ENCODE assay signal across 1 cellular context in genomic region chr12:40224439-40225291, GRCh38.
A peak's percentile ranks its signal among the peaks of the same experiment; 100 is the strongest.
TF ChIP-seq lines count a peak whose summit lies in the region.

Gene LRRK2, plus strand, starts transcription at chr12:40224997. Its CDS starts 135 bp downstream, at chr12:40225132.

TF ChIP-seq in HEK293, 187 proteins besides CTCF, POLR2A, EP300 and RAD21 (continued from another document and continues in another):
- TF ChIP-seq, protein P1, sequence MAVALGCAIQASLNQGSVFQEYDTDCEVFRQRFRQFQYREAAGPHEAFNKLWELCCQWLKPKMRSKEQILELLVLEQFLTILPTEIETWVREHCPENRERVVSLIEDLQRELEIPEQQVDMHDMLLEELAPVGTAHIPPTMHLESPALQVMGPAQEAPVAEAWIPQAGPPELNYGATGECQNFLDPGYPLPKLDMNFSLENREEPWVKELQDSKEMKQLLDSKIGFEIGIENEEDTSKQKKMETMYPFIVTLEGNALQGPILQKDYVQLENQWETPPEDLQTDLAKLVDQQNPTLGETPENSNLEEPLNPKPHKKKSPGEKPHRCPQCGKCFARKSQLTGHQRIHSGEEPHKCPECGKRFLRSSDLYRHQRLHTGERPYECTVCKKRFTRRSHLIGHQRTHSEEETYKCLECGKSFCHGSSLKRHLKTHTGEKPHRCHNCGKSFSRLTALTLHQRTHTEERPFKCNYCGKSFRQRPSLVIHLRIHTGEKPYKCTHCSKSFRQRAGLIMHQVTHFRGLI (tag by site-specific recombination; IDR thresholded peaks at IDR 0.05): no peak; the same call in 1 of the 2 replicates
- no peak for TF ChIP-seq ZNF530 (tag by site-specific recombination; IDR thresholded peaks at IDR 0.05; ENCODE audit: low read depth)
- TF ChIP-seq PRDM1 (tag by site-specific recombination; IDR thresholded peaks at IDR 0.05): no peak
- TF ChIP-seq ZNF121 (tag by site-specific recombination; IDR thresholded peaks at IDR 0.05): peak; percentile 33; the same call in 1 of the 2 replicates
- TF ChIP-seq ZNF658 (tag by site-specific recombination; IDR thresholded peaks at IDR 0.05): no peak
- TF ChIP-seq MYNN (tag by site-specific recombination; IDR thresholded peaks at IDR 0.05; ENCODE audit: borderline replicate concordance): no peak
- 0 out of 2 replicates have a peak, but pooled peaks have one; percentile 21 for TF ChIP-seq ZNF24 (tag by site-specific recombination; IDR thresholded peaks at IDR 0.05)
- peak; percentile 81; the same call in 1 of the 2 replicates for TF ChIP-seq KLF8 (tag by site-specific recombination; IDR thresholded peaks at IDR 0.05)
- TF ChIP-seq ZNF639 (tag by site-specific recombination; IDR thresholded peaks at IDR 0.05): no peak
- TF ChIP-seq, protein P2, sequence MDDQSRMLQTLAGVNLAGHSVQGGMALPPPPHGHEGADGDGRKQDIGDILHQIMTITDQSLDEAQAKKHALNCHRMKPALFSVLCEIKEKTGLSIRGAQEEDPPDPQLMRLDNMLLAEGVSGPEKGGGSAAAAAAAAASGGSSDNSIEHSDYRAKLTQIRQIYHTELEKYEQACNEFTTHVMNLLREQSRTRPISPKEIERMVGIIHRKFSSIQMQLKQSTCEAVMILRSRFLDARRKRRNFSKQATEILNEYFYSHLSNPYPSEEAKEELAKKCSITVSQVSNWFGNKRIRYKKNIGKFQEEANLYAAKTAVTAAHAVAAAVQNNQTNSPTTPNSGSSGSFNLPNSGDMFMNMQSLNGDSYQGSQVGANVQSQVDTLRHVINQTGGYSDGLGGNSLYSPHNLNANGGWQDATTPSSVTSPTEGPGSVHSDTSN (CRISPR knock-in tag; IDR thresholded peaks at IDR 0.05): peak; percentile 83; the same call in 1 of the 2 replicates
- TF ChIP-seq ZNF660 (tag by site-specific recombination; IDR thresholded peaks at IDR 0.05): peak; percentile 100
- TF ChIP-seq, protein P3, sequence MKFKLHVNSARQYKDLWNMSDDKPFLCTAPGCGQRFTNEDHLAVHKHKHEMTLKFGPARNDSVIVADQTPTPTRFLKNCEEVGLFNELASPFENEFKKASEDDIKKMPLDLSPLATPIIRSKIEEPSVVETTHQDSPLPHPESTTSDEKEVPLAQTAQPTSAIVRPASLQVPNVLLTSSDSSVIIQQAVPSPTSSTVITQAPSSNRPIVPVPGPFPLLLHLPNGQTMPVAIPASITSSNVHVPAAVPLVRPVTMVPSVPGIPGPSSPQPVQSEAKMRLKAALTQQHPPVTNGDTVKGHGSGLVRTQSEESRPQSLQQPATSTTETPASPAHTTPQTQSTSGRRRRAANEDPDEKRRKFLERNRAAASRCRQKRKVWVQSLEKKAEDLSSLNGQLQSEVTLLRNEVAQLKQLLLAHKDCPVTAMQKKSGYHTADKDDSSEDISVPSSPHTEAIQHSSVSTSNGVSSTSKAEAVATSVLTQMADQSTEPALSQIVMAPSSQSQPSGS (tag by site-specific recombination; IDR thresholded peaks at IDR 0.05; ENCODE audit: low read depth): no peak
- TF ChIP-seq ZNF354C (tag by site-specific recombination; IDR thresholded peaks at IDR 0.05; ENCODE audit: borderline replicate concordance, low read depth): no peak
- TF ChIP-seq ZNF2 (tag by site-specific recombination; IDR thresholded peaks at IDR 0.05): 0 out of 2 replicates have a peak, but pooled peaks have one; percentile 15
- peak; percentile 20; the same call in 1 of the 2 replicates for TF ChIP-seq ZNF146 (tag by site-specific recombination; IDR thresholded peaks at IDR 0.05)
- no peak; the same call in 1 of the 2 replicates for TF ChIP-seq ZBTB1 (tag by site-specific recombination; IDR thresholded peaks at IDR 0.05)
- TF ChIP-seq, protein P4, sequence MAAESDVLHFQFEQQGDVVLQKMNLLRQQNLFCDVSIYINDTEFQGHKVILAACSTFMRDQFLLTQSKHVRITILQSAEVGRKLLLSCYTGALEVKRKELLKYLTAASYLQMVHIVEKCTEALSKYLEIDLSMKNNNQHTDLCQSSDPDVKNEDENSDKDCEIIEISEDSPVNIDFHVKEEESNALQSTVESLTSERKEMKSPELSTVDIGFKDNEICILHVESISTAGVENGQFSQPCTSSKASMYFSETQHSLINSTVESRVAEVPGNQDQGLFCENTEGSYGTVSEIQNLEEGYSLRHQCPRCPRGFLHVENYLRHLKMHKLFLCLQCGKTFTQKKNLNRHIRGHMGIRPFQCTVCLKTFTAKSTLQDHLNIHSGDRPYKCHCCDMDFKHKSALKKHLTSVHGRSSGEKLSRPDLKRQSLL (tag by site-specific recombination; IDR thresholded peaks at IDR 0.05): no peak
- peak; percentile 74; the same call in 1 of the 2 replicates for TF ChIP-seq HIC1 (tag by site-specific recombination; IDR thresholded peaks at IDR 0.05)
- TF ChIP-seq SCRT2 (tag by site-specific recombination; IDR thresholded peaks at IDR 0.05): peak; percentile 12; the same call in 1 of the 2 replicates
- peak; percentile 61 for TF ChIP-seq SP7 (tag by site-specific recombination; IDR thresholded peaks at IDR 0.05)
- TF ChIP-seq ZNF302 (tag by site-specific recombination; IDR thresholded peaks at IDR 0.05; ENCODE audit: low read depth): no peak
- TF ChIP-seq ZBTB20 (tag by site-specific recombination; IDR thresholded peaks at IDR 0.05): peak; percentile 77; the same call in 1 of the 2 replicates
- no peak for TF ChIP-seq ZNF169 (tag by site-specific recombination; IDR thresholded peaks at IDR 0.05)
- TF ChIP-seq, protein P5, sequence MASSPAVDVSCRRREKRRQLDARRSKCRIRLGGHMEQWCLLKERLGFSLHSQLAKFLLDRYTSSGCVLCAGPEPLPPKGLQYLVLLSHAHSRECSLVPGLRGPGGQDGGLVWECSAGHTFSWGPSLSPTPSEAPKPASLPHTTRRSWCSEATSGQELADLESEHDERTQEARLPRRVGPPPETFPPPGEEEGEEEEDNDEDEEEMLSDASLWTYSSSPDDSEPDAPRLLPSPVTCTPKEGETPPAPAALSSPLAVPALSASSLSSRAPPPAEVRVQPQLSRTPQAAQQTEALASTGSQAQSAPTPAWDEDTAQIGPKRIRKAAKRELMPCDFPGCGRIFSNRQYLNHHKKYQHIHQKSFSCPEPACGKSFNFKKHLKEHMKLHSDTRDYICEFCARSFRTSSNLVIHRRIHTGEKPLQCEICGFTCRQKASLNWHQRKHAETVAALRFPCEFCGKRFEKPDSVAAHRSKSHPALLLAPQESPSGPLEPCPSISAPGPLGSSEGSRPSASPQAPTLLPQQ (tag by site-specific recombination; IDR thresholded peaks at IDR 0.05): peak; percentile 92
- TF ChIP-seq ZNF837 (tag by site-specific recombination; IDR thresholded peaks at IDR 0.05): no peak
- no peak for TF ChIP-seq ZNF211 (tag by site-specific recombination; IDR thresholded peaks at IDR 0.05; ENCODE audit: low read depth)
- TF ChIP-seq ZNF155 (tag by site-specific recombination; IDR thresholded peaks at IDR 0.05): no peak
- no peak for TF ChIP-seq ELK4 (IDR thresholded peaks at IDR 0.05; ENCODE audit: borderline replicate concordance, low read depth, low read length)
- no peak for TF ChIP-seq ZNF707 (tag by site-specific recombination; IDR thresholded peaks at IDR 0.05)
- TF ChIP-seq ZNF16 (tag by site-specific recombination; IDR thresholded peaks at IDR 0.05; ENCODE audit: low read depth): no peak
- TF ChIP-seq ZNF791 (tag by site-specific recombination; IDR thresholded peaks at IDR 0.05): no peak
- TF ChIP-seq SP3 (tag by site-specific recombination; IDR thresholded peaks at IDR 0.05): peak; percentile 64
- TF ChIP-seq ZNF776 (tag by site-specific recombination; IDR thresholded peaks at IDR 0.05; ENCODE audit: borderline replicate concordance): no peak
- no peak for TF ChIP-seq ZNF830 (tag by site-specific recombination; IDR thresholded peaks at IDR 0.05; ENCODE audit: low read depth)
- TF ChIP-seq ZNF600 (tag by site-specific recombination; IDR thresholded peaks at IDR 0.05): peak; percentile 69; the same call in 1 of the 2 replicates
- TF ChIP-seq, protein P6, sequence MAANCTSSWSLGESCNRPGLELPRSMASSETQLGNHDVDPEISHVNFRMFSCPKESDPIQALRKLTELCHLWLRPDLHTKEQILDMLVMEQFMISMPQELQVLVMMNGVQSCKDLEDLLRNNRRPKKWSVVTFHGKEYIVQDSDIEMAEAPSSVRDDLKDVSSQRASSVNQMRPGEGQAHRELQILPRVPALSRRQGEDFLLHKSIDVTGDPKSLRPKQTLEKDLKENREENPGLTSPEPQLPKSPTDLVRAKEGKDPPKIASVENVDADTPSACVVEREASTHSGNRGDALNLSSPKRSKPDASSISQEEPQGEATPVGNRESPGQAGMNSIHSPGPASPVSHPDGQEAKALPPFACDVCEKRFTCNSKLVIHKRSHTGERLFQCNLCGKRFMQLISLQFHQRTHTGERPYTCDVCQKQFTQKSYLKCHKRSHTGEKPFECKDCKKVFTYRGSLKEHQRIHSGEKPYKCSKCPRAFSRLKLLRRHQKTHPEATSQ (tag by site-specific recombination; IDR thresholded peaks at IDR 0.05): 0 out of 2 replicates have a peak, but pooled peaks have one; percentile 82
- TF ChIP-seq HOXA7 (CRISPR knock-in tag; IDR thresholded peaks at IDR 0.05; ENCODE audit: borderline replicate concordance): no peak
- TF ChIP-seq GLIS1 (tag by site-specific recombination; IDR thresholded peaks at IDR 0.05): peak; percentile 78
- TF ChIP-seq TCF7L2 (IDR thresholded peaks at IDR 0.05; ENCODE audit: borderline replicate concordance, low read depth, low read length): no peak
- TF ChIP-seq ZNF701 (tag by site-specific recombination; IDR thresholded peaks at IDR 0.05): no peak
- no peak for TF ChIP-seq ZNF704 (tag by site-specific recombination; IDR thresholded peaks at IDR 0.05)
- peak; percentile 36; the same call in 1 of the 2 replicates for TF ChIP-seq ZNF394 (tag by site-specific recombination; IDR thresholded peaks at IDR 0.05; ENCODE audit: borderline replicate concordance)
- TF ChIP-seq ZNF768 (tag by site-specific recombination; IDR thresholded peaks at IDR 0.05): no peak
- no peak for TF ChIP-seq ZNF132 (tag by site-specific recombination; IDR thresholded peaks at IDR 0.05; ENCODE audit: borderline replicate concordance)
- peak; percentile 10; the same call in 1 of the 2 replicates for TF ChIP-seq ZNF341 (tag by site-specific recombination; IDR thresholded peaks at IDR 0.05; ENCODE audit: low read depth)
- no peak for TF ChIP-seq HOXC10 (CRISPR knock-in tag; IDR thresholded peaks at IDR 0.05)
- TF ChIP-seq ZBTB26 (tag by site-specific recombination; optimal IDR thresholded peaks at IDR 0.05): peak; percentile 94
- peak; percentile 23; the same call in 1 of the 2 replicates for TF ChIP-seq WT1 (tag by site-specific recombination; IDR thresholded peaks at IDR 0.05)
- peak; percentile 27; the same call in 1 of the 2 replicates for TF ChIP-seq ZNF629 (tag by site-specific recombination; IDR thresholded peaks at IDR 0.05)
- TF ChIP-seq MZF1 (tag by site-specific recombination; IDR thresholded peaks at IDR 0.05; ENCODE audit: borderline replicate concordance): no peak
- no peak for TF ChIP-seq ZNF133 (tag by site-specific recombination; IDR thresholded peaks at IDR 0.05)
- no peak for TF ChIP-seq ZNF324 (tag by site-specific recombination; IDR thresholded peaks at IDR 0.05)
- peak; percentile 96 for TF ChIP-seq ZFHX2 (tag by site-specific recombination; conservative IDR thresholded peaks at IDR 0.05)
